ENCODE assay signal across 7 cellular contexts in genomic region chr13:43132228-43132627, GRCh38.
DNase-seq lines count a peak whose midpoint lies in the region; ATAC-seq, FAIRE-seq and TF ChIP-seq lines count a peak whose summit lies in the region.

No MANE protein-coding gene starts in this region.

- H3K4me3 Mint-ChIP-seq in endodermal cell = no peak overlapping the region
- H3K4me3 Mint-ChIP-seq in osteocyte (ENCODE audit: unreplicated experiment) = no peak overlapping the region

- DNase-seq in GM12892 (ENCODE audit: insufficient read length) = no peak
- DNase-seq in NCI-H1930 (lab: John Stamatoyannopoulos, UW) = peak; percentile 67 to 78
- DNase-seq in endodermal cell = peak; percentile 87
- no peak for DNase-seq in osteocyte (ENCODE audit: extremely low spot score, unreplicated experiment)
- no peak for DNase-seq in aorta
- DNase-seq in CD1c-positive myeloid dendritic cell (ENCODE audit: extremely low spot score) = no peak
- DNase-seq in esophagus squamous epithelium (lab: John Stamatoyannopoulos, UW) = no peak

- no peaks in the 10 kb centered on the region for H3K4me1 ChIP-seq in endodermal cell (ENCODE audit: control insufficient read depth, insufficient read depth, low read length)
- H3K4me1 ChIP-seq in aorta (ENCODE audit: control insufficient read depth in 1 of 2, insufficient read depth in 2 of 2, low read length in 2 of 2) = no peaks in the 10 kb centered on the region
- no peaks in the 10 kb centered on the region for H3K4me1 ChIP-seq in esophagus squamous epithelium

- no peaks in the 10 kb centered on the region for H3K9me3 Mint-ChIP-seq in endodermal cell
- no peaks in the 10 kb centered on the region for H3K9me3 Mint-ChIP-seq in osteocyte (ENCODE audit: unreplicated experiment)

- H3K27ac ChIP-seq in endodermal cell (ENCODE audit: low read depth, low read length) = no peak overlapping the region
- no peak overlapping the region for H3K27ac ChIP-seq in aorta (ENCODE audit: low read depth in 1 of 2, low read length in 2 of 2)
- no peak overlapping the region for H3K27ac ChIP-seq in esophagus squamous epithelium

- ATAC-seq in aorta (ENCODE audit: low FRiP score) = no peak

- H3K9ac ChIP-seq in endodermal cell (ENCODE audit: extremely low read depth, low read length, poor library complexity, severe bottlenecking) = no peak overlapping the region

- H3K27ac Mint-ChIP-seq in endodermal cell (no peak overlapping the region), osteocyte (ENCODE audit: unreplicated experiment) (no peak overlapping the region)

- TF ChIP-seq CTCF in endodermal cell (conservative IDR thresholded peaks at IDR 0.05) (peak; percentile 69), osteocyte (IDR thresholded peaks at IDR 0.05) (peak; percentile 55), esophagus squamous epithelium (IDR thresholded peaks at IDR 0.05) (peak in 2 of 6 experiments; percentile 28 to 44)

- no peaks in the 10 kb centered on the region for H3K36me3 Mint-ChIP-seq in endodermal cell (ENCODE audit: low read depth)
- H3K36me3 Mint-ChIP-seq in osteocyte (ENCODE audit: unreplicated experiment) = no peaks in the 10 kb centered on the region

- H3K4me1 Mint-ChIP-seq in endodermal cell (peaks cover 40% of the 10 kb centered on the region), osteocyte (ENCODE audit: unreplicated experiment) (peaks cover 20% of the 10 kb centered on the region)

- FAIRE-seq in GM12892 (lab: Jason Lieb, UNC) = peak; percentile 78

- intact Hi-C loops in aorta (cut with DNase I) = no loop called here
- intact Hi-C loops in esophagus squamous epithelium (cut with DNase I) = no loop called here

- no peak for TF ChIP-seq POLR2A in GM12892 (IDR thresholded peaks at IDR 0.05; ENCODE audit: low read depth, low read length)
- no peak for TF ChIP-seq POLR2A in esophagus squamous epithelium (IDR thresholded peaks at IDR 0.05)

- WGBS in endodermal cell (ENCODE audit: insufficient coverage in 1 of 2, insufficient read length in 1 of 2), 2 experiments = 40 to 100% methylated on average over 1 to 4 of the region's 4 CpGs
- WGBS in aorta, 2 donors = 58 to 71% methylated on average over 4 of the region's 4 CpGs
- 42 to 51% methylated on average over 4 of the region's 4 CpGs for WGBS in esophagus squamous epithelium, 2 donors

- H3K4me3 ChIP-seq in endodermal cell (ENCODE audit: low read length) = no peak overlapping the region
- no peak overlapping the region for H3K4me3 ChIP-seq in aorta (ENCODE audit: low read length in 2 of 2)
- no peak overlapping the region for H3K4me3 ChIP-seq in esophagus squamous epithelium

- H3K27me3 ChIP-seq in endodermal cell (ENCODE audit: control insufficient read depth, insufficient read depth, low read length, poor library complexity, severe bottlenecking) = no peaks in the 10 kb centered on the region
- no peaks in the 10 kb centered on the region for H3K27me3 ChIP-seq in aorta (ENCODE audit: control insufficient read depth in 1 of 2, insufficient read depth in 2 of 2, low read length in 1 of 2)
- no peaks in the 10 kb centered on the region for H3K27me3 ChIP-seq in esophagus squamous epithelium

- H3K27me3 Mint-ChIP-seq in endodermal cell (ENCODE audit: insufficient read depth) (no peaks in the 10 kb centered on the region), osteocyte (ENCODE audit: unreplicated experiment) (no peaks in the 10 kb centered on the region)

- H3K36me3 ChIP-seq in endodermal cell (ENCODE audit: control insufficient read depth, insufficient read depth, low read length) (no peaks in the 10 kb centered on the region), aorta (ENCODE audit: control insufficient read depth in 1 of 2, insufficient read depth in 2 of 2, low read length in 1 of 2) (no peaks in the 10 kb centered on the region), esophagus squamous epithelium (no peaks in the 10 kb centered on the region)

- H3K9me3 ChIP-seq in endodermal cell (ENCODE audit: control insufficient read depth, low read length) (no peaks in the 10 kb centered on the region), aorta (ENCODE audit: control insufficient read depth, low read length) (no peaks in the 10 kb centered on the region), esophagus squamous epithelium (no peaks in the 10 kb centered on the region)

Comparison
In these comparisons a context has a peak if more than half of its experiments do, and no peak if none do; other contexts are left out.
1. DNase-seq: peak in NCI-H1930 (2 of 2) and endodermal cell (single experiment); none in GM12892 (single experiment), osteocyte (single experiment), aorta (0 of 2), CD1c-positive myeloid dendritic cell (single experiment) and esophagus squamous epithelium (single experiment).